In genomic region chr5:93513298-93513697, GRCh38 we compare ENCODE assay signal across 18 cellular contexts.
"Had no signal": no experiment of that assay in that cellular context is flagged by ENCODE, and none has a peak within 500 bp of the region (broad histone marks: within the 10 kb centered on the region; RNA-seq: fewer than 3 reads in every experiment).

No MANE protein-coding gene starts in this region.

- H3K4me3 Mint-ChIP-seq: endodermal cell; naive thymus-derived CD4-positive, alpha-beta T cell; nephron progenitor cell; stimulated activated memory B cell treated with anti-CD40 and anti-IgM and Interleukin-4, amounts not matched to agents 10 μg/mL and 1 μg/mL and 100 μg/mL, for 72 hours; stimulated activated naive CD8-positive, alpha-beta T cell treated with anti-CD3 and anti-CD28 coated beads, Interleukin-15, amount 100 ng/mL, for 72 hours had no signal

- DNase-seq: effector CD4-positive, alpha-beta T cell; endodermal cell; heart left ventricle; hypothalamus; naive thymus-derived CD4-positive, alpha-beta T cell; nephron progenitor cell; ovary; right cardiac atrium; spleen; stimulated activated CD4-positive, alpha-beta T cell treated with anti-CD3 and anti-CD28 coated beads, Interleukin-15, amount 100 ng/mL, for 24 hours; stimulated activated CD4-positive, alpha-beta T cell treated with anti-CD3 and anti-CD28 coated beads, Interleukin-1b, Interleukin-23, amount 100 ng/mL, for 48 hours; stimulated activated CD4-positive, alpha-beta T cell treated with anti-CD3 and anti-CD28 coated beads, Interleukin-4, amount 100 ng/mL, for 24 hours; stimulated activated naive CD8-positive, alpha-beta T cell treated with anti-CD3 and anti-CD28 coated beads, Interleukin-15, amount 100 ng/mL, for 72 hours; transverse colon had no signal

- H3K27me3 ChIP-seq: heart left ventricle, neutrophil, ovary, spleen, transverse colon had no signal

- H3K36me3 Mint-ChIP-seq: naive thymus-derived CD4-positive, alpha-beta T cell; stimulated activated memory B cell treated with anti-CD40 and anti-IgM and Interleukin-4, amounts not matched to agents 10 μg/mL and 1 μg/mL and 100 μg/mL, for 72 hours had no signal

- H3K27ac Mint-ChIP-seq: endodermal cell; naive thymus-derived CD4-positive, alpha-beta T cell; nephron progenitor cell; stimulated activated memory B cell treated with anti-CD40 and anti-IgM and Interleukin-4, amounts not matched to agents 10 μg/mL and 1 μg/mL and 100 μg/mL, for 72 hours; stimulated activated naive CD8-positive, alpha-beta T cell treated with anti-CD3 and anti-CD28 coated beads, Interleukin-15, amount 100 ng/mL, for 72 hours had no signal

- H3K9me3 Mint-ChIP-seq: endodermal cell; stimulated activated naive CD8-positive, alpha-beta T cell treated with anti-CD3 and anti-CD28 coated beads, Interleukin-15, amount 100 ng/mL, for 72 hours had no signal

- H3K4me3 ChIP-seq: coronary artery, heart left ventricle, ovary, spleen, thoracic aorta, transverse colon had no signal

- H3K4me1 Mint-ChIP-seq: naive thymus-derived CD4-positive, alpha-beta T cell; nephron progenitor cell; stimulated activated memory B cell treated with anti-CD40 and anti-IgM and Interleukin-4, amounts not matched to agents 10 μg/mL and 1 μg/mL and 100 μg/mL, for 72 hours; stimulated activated naive CD8-positive, alpha-beta T cell treated with anti-CD3 and anti-CD28 coated beads, Interleukin-15, amount 100 ng/mL, for 72 hours had no signal

- H3K27me3 Mint-ChIP-seq: stimulated activated memory B cell treated with anti-CD40 and anti-IgM and Interleukin-4, amounts not matched to agents 10 μg/mL and 1 μg/mL and 100 μg/mL, for 72 hours; stimulated activated naive CD8-positive, alpha-beta T cell treated with anti-CD3 and anti-CD28 coated beads, Interleukin-15, amount 100 ng/mL, for 72 hours had no signal

- H3K4me1 ChIP-seq: heart left ventricle, spleen, transverse colon had no signal

- H3K27ac ChIP-seq: coronary artery, heart left ventricle, neutrophil, ovary, spleen, thoracic aorta, transverse colon had no signal

- H3K9me3 ChIP-seq: heart left ventricle, neutrophil, ovary, spleen, thoracic aorta had no signal

- H3K36me3 ChIP-seq: heart left ventricle, neutrophil, ovary, spleen, thoracic aorta, transverse colon had no signal
